In the genomic region with DNA sequence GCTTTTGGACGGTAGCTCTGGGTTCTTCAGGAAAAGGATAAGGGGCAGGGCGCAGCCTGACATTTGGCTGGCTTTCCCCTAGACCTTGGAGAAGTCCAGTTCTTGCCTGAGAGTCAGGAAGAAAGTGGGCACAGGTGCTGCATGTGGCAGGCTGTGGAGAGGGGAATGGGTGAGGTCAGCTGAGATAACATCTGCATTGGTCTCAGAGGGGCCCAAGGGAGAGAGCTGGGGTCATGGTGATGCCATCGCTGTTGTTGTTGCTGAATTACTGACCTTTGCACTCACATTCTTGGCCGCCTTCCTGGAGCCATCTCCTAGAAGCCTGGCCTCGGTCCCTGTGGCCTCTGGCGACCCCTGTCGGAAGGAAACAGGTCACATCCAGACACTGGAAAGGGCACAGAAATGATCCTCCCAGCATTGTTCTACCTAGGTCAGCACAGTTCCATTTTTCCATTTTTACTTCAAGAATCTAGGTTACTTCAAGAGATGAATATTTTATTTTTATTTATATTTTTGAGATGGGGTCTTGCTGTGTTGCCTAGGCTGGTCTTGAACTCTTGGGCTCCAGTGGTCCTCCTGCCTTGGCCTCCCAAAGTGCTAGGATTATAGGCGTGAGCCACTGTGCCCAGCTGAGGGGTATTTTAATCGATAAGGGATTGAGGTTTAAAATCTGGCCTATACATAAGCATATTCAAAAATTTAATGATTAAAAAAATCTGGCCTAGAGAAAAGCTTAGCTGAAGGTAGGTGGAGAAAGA, we compare ENCODE assay signal across 8 cellular contexts. TPM values are rescaled to one million over a fixed set of nuclear protein-coding genes. Genes with fewer than 3 reads are reported as not detected.
DNase-seq lines count a peak whose midpoint lies in the region; ATAC-seq and TF ChIP-seq lines count a peak whose summit lies in the region.

No MANE protein-coding gene starts in this region.

- no peak for TF ChIP-seq POLR2A in ovary (IDR thresholded peaks at IDR 0.05)

- H3K36me3 Mint-ChIP-seq in HFFc6 (ENCODE audit: low read depth), result no peaks in the 10 kb centered on the region

- POLR2A ChIA-PET in BJ (lab: Charles Lee), result no interaction called here

- H3K27ac ChIP-seq in ovary, result no peak overlapping the region
- no peak overlapping the region for H3K27ac ChIP-seq in aorta (ENCODE audit: low read depth in 1 of 2, low read length in 2 of 2)

- intact Hi-C loops in head of caudate nucleus (cut with DNase I), result no loop called here
- intact Hi-C loops in ovary (cut with DNase I), result no loop called here
- intact Hi-C loops in aorta (cut with DNase I), result no loop called here

- CTCF ChIA-PET in BJ (lab: Yijun Ruan, JAX), result interaction anchor here (0.6 to 3.2 kb wide), 10 partner anchors 8 to 798 kb away, joined by 3 to 9 read pairs (median 4); a partner anchor contains a TSS

- H3K36me3 ChIP-seq in BJ (ENCODE audit: control insufficient read depth, insufficient read depth, low read length) (no peaks in the 10 kb centered on the region), ovary (no peaks in the 10 kb centered on the region), aorta (ENCODE audit: control insufficient read depth in 1 of 2, insufficient read depth in 2 of 2, low read length in 1 of 2) (no peaks in the 10 kb centered on the region)

- TF ChIP-seq CTCF in BJ (IDR thresholded peaks at IDR 0.05; ENCODE audit: insufficient read depth, low read depth, low read length), result peak; percentile 60
- peak; percentile 78 for TF ChIP-seq CTCF in HFFc6 (IDR thresholded peaks at IDR 0.05)
- TF ChIP-seq CTCF in ovary (IDR thresholded peaks at IDR 0.05), result no peak

- TF ChIP-seq EP300 in ovary (IDR thresholded peaks at IDR 0.05), result no peak

- no peak overlapping the region for H3K27ac Mint-ChIP-seq in HFFc6

- 47 to 52% (median 48%) methylated on average over 9 of the region's 9 CpGs for WGBS in ovary, 3 donors
- WGBS in aorta, 2 donors, result 39 to 44% methylated on average over 9 of the region's 9 CpGs

- no peak overlapping the region for H3K4me3 Mint-ChIP-seq in HFFc6

- H3K4me1 ChIP-seq in ovary (ENCODE audit: insufficient read depth) (peaks cover 8% of the 10 kb centered on the region), aorta (ENCODE audit: control insufficient read depth in 1 of 2, insufficient read depth in 2 of 2, low read length in 2 of 2) (no peaks in the 10 kb centered on the region)

- H3K4me3 ChIP-seq in BJ (ENCODE audit: low read depth, low read length) (no peak overlapping the region), ovary (no peak overlapping the region), aorta (ENCODE audit: low read length in 2 of 2) (no peak overlapping the region)

- no peaks in the 10 kb centered on the region; the same call in 1 of the 2 replicates for H3K27me3 ChIP-seq in BJ (ENCODE audit: control insufficient read depth, insufficient read depth, low read length)
- no peaks in the 10 kb centered on the region for H3K27me3 ChIP-seq in ovary
- no peaks in the 10 kb centered on the region for H3K27me3 ChIP-seq in aorta (ENCODE audit: control insufficient read depth in 1 of 2, insufficient read depth in 2 of 2, low read length in 1 of 2)

- H3K9me3 Mint-ChIP-seq in HFFc6, result no peaks in the 10 kb centered on the region

- no peak for DNase-seq in BJ (ENCODE audit: low read depth)
- DNase-seq in HFFc6, result peak; percentile 18
- DNase-seq in RPMI7951 (ENCODE audit: low read depth), result peak; percentile 70
- peak; percentile 87 for DNase-seq in activated effector memory CD4-positive, alpha-beta T cell treated with anti-CD3 and anti-CD28 coated beads, Interleukin-2, amount 50 U/mL, for 16 hours
- peak; percentile 42 to 96 (median 82) for DNase-seq in head of caudate nucleus
- DNase-seq in ovary, result peak in 4 of 5 donors; percentile 18 to 65 (median 54)
- DNase-seq in aorta, result peak; percentile 77 to 91

- H3K4me1 Mint-ChIP-seq in HFFc6 (ENCODE audit: low read depth), result peaks cover 29% of the 10 kb centered on the region

- H3K9me3 ChIP-seq in ovary, result no peaks in the 10 kb centered on the region
- H3K9me3 ChIP-seq in aorta (ENCODE audit: control insufficient read depth, low read length), result no peaks in the 10 kb centered on the region

- H3K27me3 Mint-ChIP-seq in HFFc6 (ENCODE audit: insufficient read depth), result peaks cover 2% of the 10 kb centered on the region

- ATAC-seq in aorta (ENCODE audit: low FRiP score), result peak; percentile 77
- no peak for ATAC-seq in GM21423 (IDR thresholded peaks at IDR 0.05; ENCODE audit: unreplicated experiment)

RNA-seq across cellular contexts. Expression of a gene that starts 6.5 kb away (rescaled TPM):
- polyA plus RNA-seq in BJ (2011; rRNA removed) (1.9 and 3.3 TPM in 2 replicates), ovary (1 to 10 TPM; 1.7 to 7.9 TPM), aorta (1 to 10 TPM; 1.4 to 3.6 TPM)
- polyA minus RNA-seq in BJ (2011; rRNA and poly(A)+ RNA removed), result 4.1 and 4.2 TPM in 2 replicates
- 1 to 10 TPM; 4.7 to 9.2 (median 7.1) TPM for total RNA-seq in HFFc6 (2021; fragmentation: NEBNext Ultra II Directional; extraction: Animal tissue kit (Norgen Biotek cat#: 25700))
- 10.1 and 13.2 TPM in 2 replicates for total RNA-seq in RPMI7951 (2014; rRNA removed; shearing (Covaris generic))
- total RNA-seq in ovary (10 to 100 TPM in 3 of 7 donors, 1 to 10 TPM in 4; 2.3 to 15.1 (median 5.4) TPM), aorta (10 to 100 TPM in 1 of 2 donors, 1 to 10 TPM in 1; 7.4 to 12.1 TPM)

RNA-seq across cellular contexts. Expression of a gene that starts 9.1 kb away (rescaled TPM):
- polyA plus RNA-seq in BJ (2011; rRNA removed) (not detected in 2 replicates), ovary (not detected), aorta (under 1 TPM; 0.08 to 0.38 TPM)
- polyA minus RNA-seq in BJ (2011; rRNA and poly(A)+ RNA removed), result not detected in 2 replicates
- not detected for total RNA-seq in HFFc6 (2021; fragmentation: NEBNext Ultra II Directional; extraction: Animal tissue kit (Norgen Biotek cat#: 25700))
- not detected in 2 replicates for total RNA-seq in RPMI7951 (2014; rRNA removed; shearing (Covaris generic))
- total RNA-seq in ovary (under 1 TPM in 2 of 7 donors, not detected in 5; 0.32 to 0.46 TPM), aorta (not detected)

RNA-seq across cellular contexts. Expression of a gene that starts 43.6 kb away (rescaled TPM):
- polyA plus RNA-seq in BJ (2011; rRNA removed), result 0.38 and 0.78 TPM in 2 replicates
- 0.66 TPM in 1 of 2 replicates, not detected in the other for polyA minus RNA-seq in BJ (2011; rRNA and poly(A)+ RNA removed)
- under 1 TPM; 0.48 to 0.80 (median 0.68) TPM for total RNA-seq in HFFc6 (2021; fragmentation: NEBNext Ultra II Directional; extraction: Animal tissue kit (Norgen Biotek cat#: 25700))
- total RNA-seq in RPMI7951 (2014; rRNA removed; shearing (Covaris generic)), result 1.1 TPM in 1 of 2 replicates, not detected in the other
- total RNA-seq in ovary, result not detected
- polyA plus RNA-seq in ovary, result under 1 TPM; 0.47 to 0.91 TPM
- total RNA-seq in aorta, result 1 to 10 TPM in 1 of 2 donors, not detected in 1; 1.1 TPM
- polyA plus RNA-seq in aorta, result 1 to 10 TPM in 1 of 2 donors, under 1 TPM in 1; 0.51 to 3.0 TPM

Comparison
In these comparisons a context has a peak if more than half of its experiments do, and no peak if none do; other contexts are left out.
1. CTCF ChIP-seq: peak in BJ (single experiment) and HFFc6 (single experiment); none in ovary (0 of 3).